In the genomic region with DNA sequence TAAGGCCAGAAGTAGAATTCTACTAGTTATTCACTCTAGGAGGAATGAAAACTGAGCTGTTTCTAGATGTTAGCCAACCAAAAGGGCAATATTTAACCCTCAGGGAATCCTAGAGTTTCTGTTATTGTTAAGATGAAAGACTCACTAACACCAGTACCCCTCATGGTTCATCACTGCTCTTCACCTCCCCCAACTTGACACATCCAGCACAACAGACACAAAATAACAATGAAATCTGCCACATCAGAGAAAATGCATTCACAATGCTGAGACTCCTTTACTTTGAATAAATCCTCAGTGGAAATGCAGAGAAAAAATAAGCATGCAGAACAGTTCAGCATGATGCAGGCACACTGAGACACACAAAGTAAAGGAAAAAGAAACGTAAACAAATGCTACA, we compare ENCODE assay signal across 19 cellular contexts.
DNase-seq lines count a peak whose midpoint lies in the region; ATAC-seq and TF ChIP-seq lines count a peak whose summit lies in the region.
"Had no signal": no experiment of that assay in that cellular context is flagged by ENCODE, and none has a peak within 500 bp of the region (broad histone marks: within the 10 kb centered on the region; RNA-seq: fewer than 3 reads in every experiment).

No MANE protein-coding gene starts in this region.

- no peak for DNase-seq in GM23338 (ENCODE audit: low spot score)
- peak; percentile 13 for DNase-seq in mesenchymal stem cell
- peak; percentile 0 for DNase-seq in renal cortical epithelial cell (ENCODE audit: low read depth)
- no peak for DNase-seq in activated T-cell treated with anti-CD3 and anti-CD28 coated beads, Interleukin-2, amount 50 U/mL, for 48 hours
- DNase-seq in NCI-H1105 (lab: John Stamatoyannopoulos, UW), result no peak
- DNase-seq in cerebellar cortex (ENCODE audit: low spot score), result no peak
- DNase-seq: KBM-7, NCI-H1092, NCI-H1436 treated with DMSO at 0.1 percent for 48 hours, NCI-H2029, NCI-H226, NCI-H510A treated with DMSO at 0.1 percent for 48 hours, NCI-H748 treated with DMSO at 0.1 percent for 48 hours, SHP77 treated with DMSO at 0.1 percent for 48 hours, SK-N-SH had no signal

- no peak for ATAC-seq in GM23338
- ATAC-seq in GM18505 (IDR thresholded peaks at IDR 0.05; ENCODE audit: unreplicated experiment), result no peak

- H2AFZ ChIP-seq in GM23338 (no peak overlapping the region), mesenchymal stem cell (ENCODE audit: low read depth, low read length) (no peak overlapping the region)

- H2BK12ac ChIP-seq in mesenchymal stem cell (ENCODE audit: low read length in 2 of 2), result no peak overlapping the region

- H3K4me3 Mint-ChIP-seq in GM23338, result no peak overlapping the region
- H3K4me3 Mint-ChIP-seq: CD14-positive monocyte had no signal

- H3K4ac ChIP-seq in mesenchymal stem cell (ENCODE audit: low read depth in 1 of 2, low read length in 2 of 2), result no peak overlapping the region

- 55 to 77% methylated on average over 1 of the region's 1 CpG for WGBS in ectodermal cell, 2 experiments
- no CpG with 5 or more reads among the region's 1 CpG for WGBS in mesenchymal stem cell

- no peaks in the 10 kb centered on the region for H3K9me3 Mint-ChIP-seq in GM23338
- H3K9me3 Mint-ChIP-seq: CD14-positive monocyte had no signal

- peak overlapping the region; percentile 7; the same call in 1 of the 2 replicates for H3K27ac Mint-ChIP-seq in GM23338
- H3K27ac Mint-ChIP-seq: CD14-positive monocyte had no signal

- H3K9me3 ChIP-seq in ectodermal cell (ENCODE audit: control insufficient read depth, low read length), result no peaks in the 10 kb centered on the region
- H3K9me3 ChIP-seq in mesenchymal stem cell (ENCODE audit: control insufficient read depth, low read length), result no peaks in the 10 kb centered on the region
- H3K9me3 ChIP-seq: SK-N-SH had no signal

- no peak overlapping the region for H2BK5ac ChIP-seq in mesenchymal stem cell (ENCODE audit: low read depth, low read length, poor library complexity, severe bottlenecking)

- H3K36me3 Mint-ChIP-seq in GM23338 (ENCODE audit: low read depth), result no peaks in the 10 kb centered on the region
- H3K36me3 Mint-ChIP-seq: CD14-positive monocyte had no signal

- no peak overlapping the region for H3K9ac ChIP-seq in mesenchymal stem cell (ENCODE audit: low read length)
- H3K9ac ChIP-seq: SK-N-SH had no signal

- no peak overlapping the region for H2BK15ac ChIP-seq in mesenchymal stem cell (ENCODE audit: low read depth, poor library complexity, severe bottlenecking)

- H3K27ac ChIP-seq in GM23338 (ENCODE audit: low read depth), result peak overlapping the region; percentile 41; the same call in 1 of the 2 replicates
- peak overlapping the region; percentile 45 for H3K27ac ChIP-seq in ectodermal cell (ENCODE audit: insufficient read depth, low read depth, low read length, poor library complexity, severe bottlenecking)
- no peak overlapping the region for H3K27ac ChIP-seq in mesenchymal stem cell (ENCODE audit: low read length, poor library complexity, severe bottlenecking)
- H3K27ac ChIP-seq: RWPE1 had no signal

- H4K20me1 ChIP-seq in GM23338 (replicated peaks; ENCODE audit: insufficient read depth), result no peaks in the 10 kb centered on the region

- H3K4me2 ChIP-seq in GM23338 (no peak overlapping the region), mesenchymal stem cell (ENCODE audit: low read length, poor library complexity, severe bottlenecking) (no peak overlapping the region)
- H3K4me2 ChIP-seq: SK-N-SH had no signal

- H4K8ac ChIP-seq in mesenchymal stem cell (ENCODE audit: low read length), result no peak overlapping the region

- no peaks in the 10 kb centered on the region for H3K79me1 ChIP-seq in mesenchymal stem cell (replicated peaks; ENCODE audit: low read length, poor library complexity, severe bottlenecking)

- peaks cover 4% of the 10 kb centered on the region; the same call in 1 of the 2 replicates for H3K9me2 ChIP-seq in GM23338 (ENCODE audit: insufficient read depth)
- H3K9me2 ChIP-seq: SK-N-SH had no signal

- no peak overlapping the region for H2AK5ac ChIP-seq in mesenchymal stem cell (ENCODE audit: low read length, severe bottlenecking)

- no peaks in the 10 kb centered on the region for H3F3A ChIP-seq in GM23338 (replicated peaks; ENCODE audit: low read depth)

- H3K27me3 ChIP-seq in GM23338 (ENCODE audit: insufficient read depth) (no peaks in the 10 kb centered on the region), ectodermal cell (ENCODE audit: control insufficient read depth, insufficient read depth, low read length, poor library complexity, severe bottlenecking) (no peaks in the 10 kb centered on the region), mesenchymal stem cell (ENCODE audit: control insufficient read depth in 1 of 2, insufficient read depth in 1 of 2, low read length in 2 of 2) (no peaks in the 10 kb centered on the region)

- TF ChIP-seq POLR2A in GM18505 (IDR thresholded peaks at IDR 0.05; ENCODE audit: borderline replicate concordance, extremely low read depth, insufficient read depth, insufficient read length), result no peak

- no peak overlapping the region for H3K14ac ChIP-seq in mesenchymal stem cell (ENCODE audit: low read length in 2 of 2)

- H2BK120ac ChIP-seq in mesenchymal stem cell (ENCODE audit: low read depth, low read length), result no peak overlapping the region

- no peak overlapping the region for H3K23ac ChIP-seq in mesenchymal stem cell (ENCODE audit: low read length in 2 of 2)

- H3K79me2 ChIP-seq in GM23338 (replicated peaks; ENCODE audit: insufficient read depth), result no peaks in the 10 kb centered on the region

- H3K27me3 Mint-ChIP-seq in GM23338 (ENCODE audit: insufficient read depth, low read depth, poor library complexity), result no peaks in the 10 kb centered on the region

- no peak overlapping the region for H4K91ac ChIP-seq in mesenchymal stem cell (ENCODE audit: low read length)

- H3K18ac ChIP-seq in mesenchymal stem cell (ENCODE audit: low read depth in 1 of 2, low read length in 2 of 2), result no peak overlapping the region

- H3K4me1 Mint-ChIP-seq in GM23338, result peaks cover 6% of the 10 kb centered on the region

- H3K4me3 ChIP-seq in GM23338 (no peak overlapping the region), ectodermal cell (ENCODE audit: insufficient read depth, low read depth, low read length) (no peak overlapping the region), mesenchymal stem cell (ENCODE audit: insufficient read depth in 1 of 2, low read depth in 1 of 2, low read length in 2 of 2) (no peak overlapping the region)

- H3K36me3 ChIP-seq in GM23338 (ENCODE audit: insufficient read depth) (no peaks in the 10 kb centered on the region), ectodermal cell (ENCODE audit: control insufficient read depth, insufficient read depth, low read length) (no peaks in the 10 kb centered on the region), mesenchymal stem cell (ENCODE audit: control insufficient read depth in 1 of 2, insufficient read depth in 2 of 2, low read depth in 1 of 2, low read length in 2 of 2) (no peaks in the 10 kb centered on the region)

- TF ChIP-seq CTCF in GM23338 (conservative IDR thresholded peaks at IDR 0.05; ENCODE audit: low read depth in 2 of 2), result no peak

- H3K4me1 ChIP-seq in GM23338 (ENCODE audit: insufficient read depth) (peaks cover 7% of the 10 kb centered on the region), ectodermal cell (ENCODE audit: control insufficient read depth, insufficient read depth, low read length) (peaks cover 11% of the 10 kb centered on the region), mesenchymal stem cell (ENCODE audit: control insufficient read depth, insufficient read depth, low read depth, low read length) (peaks cover 2% of the 10 kb centered on the region)

TF ChIP-seq in GM23338, 12 proteins besides CTCF, POLR2A, EP300 and RAD21 (continues in another document):
- TF ChIP-seq NANOG (IDR thresholded peaks at IDR 0.05; ENCODE audit: borderline replicate concordance) (no peak), STAT1 (IDR thresholded peaks at IDR 0.05; ENCODE audit: unreplicated experiment) (no peak), JUNB (IDR thresholded peaks at IDR 0.05; ENCODE audit: unreplicated experiment) (no peak), ZNF331 (CRISPR knock-in tag; IDR thresholded peaks at IDR 0.05; ENCODE audit: low read depth) (no peak), CREB1 (CRISPR knock-in tag; IDR thresholded peaks at IDR 0.05; ENCODE audit: low read depth) (no peak), ZNF114 (CRISPR knock-in tag; IDR thresholded peaks at IDR 0.05) (no peak), POLR2AphosphoS5 (IDR thresholded peaks at IDR 0.05; ENCODE audit: low read depth) (no peak)
- TF ChIP-seq, protein P1, sequence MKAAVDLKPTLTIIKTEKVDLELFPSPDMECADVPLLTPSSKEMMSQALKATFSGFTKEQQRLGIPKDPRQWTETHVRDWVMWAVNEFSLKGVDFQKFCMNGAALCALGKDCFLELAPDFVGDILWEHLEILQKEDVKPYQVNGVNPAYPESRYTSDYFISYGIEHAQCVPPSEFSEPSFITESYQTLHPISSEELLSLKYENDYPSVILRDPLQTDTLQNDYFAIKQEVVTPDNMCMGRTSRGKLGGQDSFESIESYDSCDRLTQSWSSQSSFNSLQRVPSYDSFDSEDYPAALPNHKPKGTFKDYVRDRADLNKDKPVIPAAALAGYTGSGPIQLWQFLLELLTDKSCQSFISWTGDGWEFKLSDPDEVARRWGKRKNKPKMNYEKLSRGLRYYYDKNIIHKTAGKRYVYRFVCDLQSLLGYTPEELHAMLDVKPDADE (IDR thresholded peaks at IDR 0.05), result no peak
- TF ChIP-seq, protein P2, sequence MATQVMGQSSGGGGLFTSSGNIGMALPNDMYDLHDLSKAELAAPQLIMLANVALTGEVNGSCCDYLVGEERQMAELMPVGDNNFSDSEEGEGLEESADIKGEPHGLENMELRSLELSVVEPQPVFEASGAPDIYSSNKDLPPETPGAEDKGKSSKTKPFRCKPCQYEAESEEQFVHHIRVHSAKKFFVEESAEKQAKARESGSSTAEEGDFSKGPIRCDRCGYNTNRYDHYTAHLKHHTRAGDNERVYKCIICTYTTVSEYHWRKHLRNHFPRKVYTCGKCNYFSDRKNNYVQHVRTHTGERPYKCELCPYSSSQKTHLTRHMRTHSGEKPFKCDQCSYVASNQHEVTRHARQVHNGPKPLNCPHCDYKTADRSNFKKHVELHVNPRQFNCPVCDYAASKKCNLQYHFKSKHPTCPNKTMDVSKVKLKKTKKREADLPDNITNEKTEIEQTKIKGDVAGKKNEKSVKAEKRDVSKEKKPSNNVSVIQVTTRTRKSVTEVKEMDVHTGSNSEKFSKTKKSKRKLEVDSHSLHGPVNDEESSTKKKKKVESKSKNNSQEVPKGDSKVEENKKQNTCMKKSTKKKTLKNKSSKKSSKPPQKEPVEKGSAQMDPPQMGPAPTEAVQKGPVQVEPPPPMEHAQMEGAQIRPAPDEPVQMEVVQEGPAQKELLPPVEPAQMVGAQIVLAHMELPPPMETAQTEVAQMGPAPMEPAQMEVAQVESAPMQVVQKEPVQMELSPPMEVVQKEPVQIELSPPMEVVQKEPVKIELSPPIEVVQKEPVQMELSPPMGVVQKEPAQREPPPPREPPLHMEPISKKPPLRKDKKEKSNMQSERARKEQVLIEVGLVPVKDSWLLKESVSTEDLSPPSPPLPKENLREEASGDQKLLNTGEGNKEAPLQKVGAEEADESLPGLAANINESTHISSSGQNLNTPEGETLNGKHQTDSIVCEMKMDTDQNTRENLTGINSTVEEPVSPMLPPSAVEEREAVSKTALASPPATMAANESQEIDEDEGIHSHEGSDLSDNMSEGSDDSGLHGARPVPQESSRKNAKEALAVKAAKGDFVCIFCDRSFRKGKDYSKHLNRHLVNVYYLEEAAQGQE (IDR thresholded peaks at IDR 0.05; ENCODE audit: unreplicated experiment), result no peak

Comparison
In these comparisons a context has a peak if more than half of its experiments do, and no peak if none do; other contexts are left out.
1. DNase-seq: peak in mesenchymal stem cell (single experiment) and renal cortical epithelial cell (single experiment); none in GM23338 (single experiment), activated T-cell treated with anti-CD3 and anti-CD28 coated beads, Interleukin-2, amount 50 U/mL, for 48 hours (0 of 2), NCI-H1105 (single experiment) and cerebellar cortex (single experiment).